In the genomic region with DNA sequence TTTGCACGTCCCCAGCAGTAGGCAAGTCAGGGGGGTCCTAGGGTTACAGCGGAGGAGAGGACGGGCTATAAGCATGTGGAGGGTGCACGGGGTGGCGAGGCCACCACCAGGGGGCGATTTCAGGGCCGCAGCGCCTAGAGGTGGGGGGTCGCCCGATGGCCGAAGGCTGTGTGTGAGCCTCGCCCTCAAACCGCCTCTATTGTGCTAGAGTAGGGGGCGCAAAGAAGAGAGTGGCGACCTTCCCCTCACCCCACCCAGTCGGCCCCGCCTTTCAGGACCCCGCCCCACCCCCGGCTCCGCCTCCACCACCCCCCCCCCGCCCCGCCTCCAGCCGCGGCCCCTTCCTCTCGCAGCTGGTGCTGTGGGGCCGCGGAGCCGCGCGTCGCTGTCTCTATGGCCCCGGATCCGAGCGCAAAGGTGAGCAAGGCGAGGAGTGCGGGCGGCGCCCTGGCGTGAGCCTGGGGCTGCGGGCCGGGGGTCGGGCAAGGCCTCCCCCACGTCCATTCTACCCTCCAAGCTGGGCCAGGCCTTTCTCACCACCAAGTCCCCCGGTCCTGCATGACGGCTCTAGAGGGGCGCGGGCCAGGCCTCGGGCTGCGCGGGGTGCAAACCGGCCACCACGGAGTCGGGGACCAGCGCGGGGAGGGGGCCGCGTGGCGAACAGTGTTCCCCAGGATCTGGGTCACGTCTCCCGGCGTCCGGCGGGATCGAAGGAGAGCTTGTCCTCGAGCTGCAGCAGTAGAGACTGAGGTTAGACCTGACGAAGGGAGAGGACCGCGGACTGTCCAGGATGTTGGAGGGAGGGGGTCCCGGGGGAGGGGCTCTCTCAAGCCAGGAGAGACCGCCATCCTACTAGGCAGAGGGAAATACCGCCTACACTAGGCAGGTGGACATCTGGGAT, we compare ENCODE assay signal across 1 cellular context.
TF ChIP-seq lines count a peak whose summit lies in the region.

A gene with protein sequence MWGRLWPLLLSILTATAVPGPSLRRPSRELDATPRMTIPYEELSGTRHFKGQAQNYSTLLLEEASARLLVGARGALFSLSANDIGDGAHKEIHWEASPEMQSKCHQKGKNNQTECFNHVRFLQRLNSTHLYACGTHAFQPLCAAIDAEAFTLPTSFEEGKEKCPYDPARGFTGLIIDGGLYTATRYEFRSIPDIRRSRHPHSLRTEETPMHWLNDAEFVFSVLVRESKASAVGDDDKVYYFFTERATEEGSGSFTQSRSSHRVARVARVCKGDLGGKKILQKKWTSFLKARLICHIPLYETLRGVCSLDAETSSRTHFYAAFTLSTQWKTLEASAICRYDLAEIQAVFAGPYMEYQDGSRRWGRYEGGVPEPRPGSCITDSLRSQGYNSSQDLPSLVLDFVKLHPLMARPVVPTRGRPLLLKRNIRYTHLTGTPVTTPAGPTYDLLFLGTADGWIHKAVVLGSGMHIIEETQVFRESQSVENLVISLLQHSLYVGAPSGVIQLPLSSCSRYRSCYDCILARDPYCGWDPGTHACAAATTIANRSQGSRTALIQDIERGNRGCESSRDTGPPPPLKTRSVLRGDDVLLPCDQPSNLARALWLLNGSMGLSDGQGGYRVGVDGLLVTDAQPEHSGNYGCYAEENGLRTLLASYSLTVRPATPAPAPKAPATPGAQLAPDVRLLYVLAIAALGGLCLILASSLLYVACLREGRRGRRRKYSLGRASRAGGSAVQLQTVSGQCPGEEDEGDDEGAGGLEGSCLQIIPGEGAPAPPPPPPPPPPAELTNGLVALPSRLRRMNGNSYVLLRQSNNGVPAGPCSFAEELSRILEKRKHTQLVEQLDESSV (plus strand): TSS at position 330 of the 901 bp plus-strand sequence. CDS start 3,409 bp downstream, outside the sequence.

TF ChIP-seq in SK-N-SH, 30 proteins besides CTCF, POLR2A, EP300 and RAD21 (continued from another document):
- TF ChIP-seq, protein P1, sequence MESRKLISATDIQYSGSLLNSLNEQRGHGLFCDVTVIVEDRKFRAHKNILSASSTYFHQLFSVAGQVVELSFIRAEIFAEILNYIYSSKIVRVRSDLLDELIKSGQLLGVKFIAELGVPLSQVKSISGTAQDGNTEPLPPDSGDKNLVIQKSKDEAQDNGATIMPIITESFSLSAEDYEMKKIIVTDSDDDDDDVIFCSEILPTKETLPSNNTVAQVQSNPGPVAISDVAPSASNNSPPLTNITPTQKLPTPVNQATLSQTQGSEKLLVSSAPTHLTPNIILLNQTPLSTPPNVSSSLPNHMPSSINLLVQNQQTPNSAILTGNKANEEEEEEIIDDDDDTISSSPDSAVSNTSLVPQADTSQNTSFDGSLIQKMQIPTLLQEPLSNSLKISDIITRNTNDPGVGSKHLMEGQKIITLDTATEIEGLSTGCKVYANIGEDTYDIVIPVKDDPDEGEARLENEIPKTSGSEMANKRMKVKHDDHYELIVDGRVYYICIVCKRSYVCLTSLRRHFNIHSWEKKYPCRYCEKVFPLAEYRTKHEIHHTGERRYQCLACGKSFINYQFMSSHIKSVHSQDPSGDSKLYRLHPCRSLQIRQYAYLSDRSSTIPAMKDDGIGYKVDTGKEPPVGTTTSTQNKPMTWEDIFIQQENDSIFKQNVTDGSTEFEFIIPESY (IDR thresholded peaks at IDR 0.05; ENCODE audit: borderline replicate concordance, low read depth): no peak
